Comparison of ENCODE assay signal across 12 cellular contexts in the genomic region with DNA sequence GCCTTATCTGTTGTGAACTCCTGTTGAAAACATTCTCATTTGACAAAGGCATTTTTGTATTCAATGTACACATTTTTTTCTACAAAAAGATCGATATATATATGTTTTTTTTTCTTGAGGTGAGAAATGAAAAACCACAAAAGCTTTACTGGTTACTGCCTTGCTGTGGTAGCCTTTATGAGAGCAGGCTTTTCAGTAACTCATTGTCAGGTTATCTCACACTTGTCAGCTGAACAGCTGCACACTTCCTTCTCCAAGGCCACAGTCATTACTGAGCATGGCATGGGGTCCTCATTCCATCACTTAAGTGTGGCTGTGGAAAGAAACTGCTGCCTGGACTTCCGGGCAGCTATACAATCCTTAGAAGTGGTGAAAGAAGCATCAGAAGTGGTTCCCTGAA.
A peak's percentile ranks its signal among the peaks of the same experiment; 100 is the strongest.
DNase-seq lines count a peak whose midpoint lies in the region; ATAC-seq and TF ChIP-seq lines count a peak whose summit lies in the region.
"Had no signal": no experiment of that assay in that cellular context is flagged by ENCODE, and none has a peak within 500 bp of the region (broad histone marks: within the 10 kb centered on the region; RNA-seq: fewer than 3 reads in every experiment).

No MANE protein-coding gene starts in this region.

- TF ChIP-seq POLR2A in GM18505 (IDR thresholded peaks at IDR 0.05; ENCODE audit: borderline replicate concordance, extremely low read depth, insufficient read depth, insufficient read length) = no peak

- no peaks in the 10 kb centered on the region for H3K36me3 ChIP-seq in trophoblast cell (ENCODE audit: control insufficient read depth in 1 of 2, insufficient read depth in 2 of 2, low read length in 2 of 2)
- H3K36me3 ChIP-seq: colonic mucosa, ovary had no signal

- no peak overlapping the region for H2AK5ac ChIP-seq in trophoblast cell (ENCODE audit: low read length)

- H4K12ac ChIP-seq in trophoblast cell (ENCODE audit: low read depth, low read length) = no peak overlapping the region

- H3K9ac ChIP-seq in trophoblast cell (ENCODE audit: low read length) = no peak overlapping the region

- H3K18ac ChIP-seq in trophoblast cell (ENCODE audit: low read length) = no peak overlapping the region

- H3K4ac ChIP-seq in trophoblast cell (ENCODE audit: low read depth, low read length) = no peak overlapping the region

- no peak overlapping the region for H2BK12ac ChIP-seq in trophoblast cell (ENCODE audit: low read length)

- H4K91ac ChIP-seq in trophoblast cell (ENCODE audit: low read depth, low read length) = no peak overlapping the region

- peak; percentile 47 for DNase-seq in astrocyte of the hippocampus (ENCODE audit: low read depth, low spot score)
- DNase-seq in trophoblast cell = no peak
- no peak for DNase-seq in activated CD4-positive, alpha-beta T cell treated with anti-CD3 and anti-CD28 coated beads for 1 hour
- no peak for DNase-seq in NCI-H187 treated with DMSO at 0.1 percent for 48 hours (lab: John Stamatoyannopoulos, UW)
- DNase-seq: activated CD8-positive, alpha-beta memory T cell treated with anti-CD3 and anti-CD28 coated beads, Interleukin-2, amount 50 U/mL, for 48 hours; colonic mucosa; ovary had no signal

- no peak overlapping the region for H3K27ac ChIP-seq in trophoblast cell (ENCODE audit: low read depth, low read length)
- H3K27ac ChIP-seq: colonic mucosa, ovary, VCaP had no signal

- H3K23ac ChIP-seq in trophoblast cell (ENCODE audit: low read length) = no peak overlapping the region

- H3K4me1 ChIP-seq in trophoblast cell (ENCODE audit: control insufficient read depth in 1 of 2, insufficient read depth in 2 of 2, low read length in 2 of 2) = peaks cover 5 to 6% of the 10 kb centered on the region in 2 experiments
- H3K4me1 ChIP-seq: colonic mucosa had no signal

- H3K79me2 ChIP-seq in trophoblast cell (ENCODE audit: control insufficient read depth, insufficient read depth, low read length, poor library complexity) = no peaks in the 10 kb centered on the region

- no peaks in the 10 kb centered on the region for H3K27me3 ChIP-seq in trophoblast cell (ENCODE audit: insufficient read depth, low read length)
- H3K27me3 ChIP-seq: colonic mucosa, ovary had no signal

- no peak overlapping the region for H3K4me2 ChIP-seq in trophoblast cell (ENCODE audit: low read length)

- H2BK120ac ChIP-seq in trophoblast cell (ENCODE audit: insufficient read depth, low read length, poor library complexity) = no peak overlapping the region

- no peak overlapping the region for H2AFZ ChIP-seq in trophoblast cell (ENCODE audit: insufficient read depth, low read length, poor library complexity)

- H3K4me3 ChIP-seq in trophoblast cell (ENCODE audit: low read depth, low read length) = no peak overlapping the region
- H3K4me3 ChIP-seq: colonic mucosa, ovary had no signal

- no CpG with 5 or more reads among the region's 2 CpGs for WGBS in trophoblast cell (ENCODE audit: extremely low coverage, insufficient coverage, insufficient read length)

- ATAC-seq in GM18505 (IDR thresholded peaks at IDR 0.05; ENCODE audit: unreplicated experiment) (peak; percentile 54), GM21390 (IDR thresholded peaks at IDR 0.05; ENCODE audit: unreplicated experiment) (peak; percentile 78), HG03097 (IDR thresholded peaks at IDR 0.05; ENCODE audit: low FRiP score, unreplicated experiment) (peak; percentile 86)
- no peak for ATAC-seq in activated CD4-positive, CD25-positive, alpha-beta regulatory T cell treated with anti-CD3 and anti-CD28 coated beads, Interleukin-2, amount 50 U/mL, for 24 hours

- peaks cover 4% of the 10 kb centered on the region for H3K9me3 ChIP-seq in trophoblast cell (ENCODE audit: insufficient read depth, low read depth, low read length)
- H3K9me3 ChIP-seq: colonic mucosa, ovary had no signal

- no peak overlapping the region for H3K14ac ChIP-seq in trophoblast cell (ENCODE audit: low read length)

- peaks cover 6% of the 10 kb centered on the region for H3K79me1 ChIP-seq in trophoblast cell (ENCODE audit: low read length)

- H2BK5ac ChIP-seq in trophoblast cell (ENCODE audit: low read depth, low read length, poor library complexity) = no peak overlapping the region

- no peak overlapping the region for H4K8ac ChIP-seq in trophoblast cell (ENCODE audit: low read depth, low read length)

Comparison
In these comparisons a context has a peak if more than half of its experiments do, and no peak if none do; other contexts are left out.
1. ATAC-seq: peak in GM18505 (single experiment), GM21390 (single experiment) and HG03097 (single experiment); none in activated CD4-positive, CD25-positive, alpha-beta regulatory T cell treated with anti-CD3 and anti-CD28 coated beads, Interleukin-2, amount 50 U/mL, for 24 hours (0 of 2).